In the genomic region with DNA sequence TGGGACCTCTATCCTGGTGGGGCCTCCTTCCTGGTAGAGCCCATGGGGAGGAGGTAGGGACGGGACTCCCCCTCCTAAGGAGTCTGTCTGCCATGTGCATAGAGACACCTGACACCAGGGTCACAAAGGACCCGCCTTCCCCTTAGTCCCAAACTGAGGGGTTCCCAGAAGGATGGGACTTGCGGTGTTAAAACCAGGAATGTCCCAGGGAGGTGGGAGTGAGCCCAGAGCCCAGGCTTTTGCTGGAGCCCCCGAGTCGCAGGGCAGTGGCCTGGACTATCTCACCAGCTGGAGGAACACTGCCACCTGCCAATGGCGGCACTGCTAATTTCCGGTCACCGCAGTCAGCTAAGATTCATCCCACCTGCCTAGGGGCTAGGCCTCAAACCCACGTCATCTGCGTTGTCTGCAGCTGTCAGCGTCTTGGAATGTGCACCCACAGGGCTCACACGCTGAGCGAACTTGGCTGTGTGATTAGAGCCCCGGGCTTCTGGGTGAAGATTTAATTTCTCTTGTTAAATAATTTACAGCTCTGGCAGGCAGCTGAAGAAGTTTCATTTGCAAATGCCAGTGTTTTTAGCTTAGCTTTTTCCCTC, we compare ENCODE assay signal across 13 cellular contexts. TPM values are rescaled to one million over a fixed set of nuclear protein-coding genes. Genes with fewer than 3 reads are reported as not detected.
DNase-seq lines count a peak whose midpoint lies in the region; ATAC-seq, FAIRE-seq and TF ChIP-seq lines count a peak whose summit lies in the region.
"Had no signal": no experiment of that assay in that cellular context is flagged by ENCODE, and none has a peak within 500 bp of the region (broad histone marks: within the 10 kb centered on the region; RNA-seq: fewer than 3 reads in every experiment).

No MANE protein-coding gene starts in this region.

- intact Hi-C loops in pancreas (cut with DNase I), result no loop called here

- H3K9ac ChIP-seq in fibroblast of lung (ENCODE audit: insufficient read depth, low read length), result no peak overlapping the region

- FAIRE-seq in pancreas (lab: Jason Lieb, UNC), result no peak

- 67 to 70% methylated on average over 14 of the region's 14 CpGs for WGBS in pancreas, 2 donors

- H2AFZ ChIP-seq in fibroblast of lung (ENCODE audit: low read length), result no peak overlapping the region

- ATAC-seq in pancreas (peak; percentile 48 to 61 (median 54)), HG03025 (IDR thresholded peaks at IDR 0.05; ENCODE audit: low FRiP score, unreplicated experiment) (no peak)
- ATAC-seq: activated CD4-positive, alpha-beta T cell treated with anti-CD3 and anti-CD28 coated beads for 36 hours; SK-N-SH treated with all-trans-retinoic acid at 6 μM for 48 hours; stimulated activated naive CD8-positive, alpha-beta T cell treated with anti-CD3 and anti-CD28 coated beads, Interleukin-15, amount 100 ng/mL, for 72 hours had no signal

- H3K79me2 ChIP-seq in fibroblast of lung (ENCODE audit: control insufficient read depth, insufficient read depth, low read length), result no peaks in the 10 kb centered on the region

- TF ChIP-seq CTCF in fibroblast of lung (conservative IDR thresholded peaks at IDR 0.05 in 1 of 2, IDR thresholded peaks at IDR 0.05 in 1 of 2; ENCODE audit: low read depth in 1 of 2, low read length in 2 of 2), result no peak
- TF ChIP-seq CTCF in pancreas (IDR thresholded peaks at IDR 0.05), result no peak

- H4K20me1 ChIP-seq in fibroblast of lung (ENCODE audit: control insufficient read depth, extremely low read depth, insufficient read depth, low read length), result no peaks in the 10 kb centered on the region

- no peaks in the 10 kb centered on the region for H3K4me1 ChIP-seq in fibroblast of lung (ENCODE audit: control insufficient read depth, extremely low read depth, insufficient read depth, low read length)
- no peaks in the 10 kb centered on the region for H3K4me1 ChIP-seq in pancreas

- no peak overlapping the region for H3K4me3 ChIP-seq in fibroblast of lung (replicated peaks in 1 of 4; ENCODE audit: control extremely low read depth in 1 of 4, insufficient read depth in 1 of 4, low read depth in 3 of 4, low read length in 4 of 4)
- no peak overlapping the region for H3K4me3 ChIP-seq in pancreas

- H3K27ac ChIP-seq in fibroblast of lung (ENCODE audit: insufficient read depth, low read length) (no peak overlapping the region), pancreas (peak overlapping the region in 3 of 4 donors; percentile 42 to 60 (median 45))

- H3K4me2 ChIP-seq in fibroblast of lung (ENCODE audit: extremely low read depth, insufficient read depth, low read length), result no peak overlapping the region

- no peaks in the 10 kb centered on the region for H3K27me3 ChIP-seq in fibroblast of lung (ENCODE audit: control insufficient read depth, insufficient read depth, low read length)
- no peaks in the 10 kb centered on the region for H3K27me3 ChIP-seq in pancreas

- H3K36me3 ChIP-seq in fibroblast of lung (ENCODE audit: control insufficient read depth, insufficient read depth, low read length) (no peaks in the 10 kb centered on the region), pancreas (no peaks in the 10 kb centered on the region)

- H3K9me3 ChIP-seq in fibroblast of lung (ENCODE audit: control insufficient read depth, insufficient read depth, low read depth, low read length) (no peaks in the 10 kb centered on the region), pancreas (no peaks in the 10 kb centered on the region)

- peak; percentile 84 for DNase-seq in ELR (ENCODE audit: low read depth)
- peak; percentile 43 to 78 for DNase-seq in SHP77 (lab: John Stamatoyannopoulos, UW)
- DNase-seq in fibroblast of lung (ENCODE audit: low read depth in 2 of 2), result peak; percentile 28 to 72
- no peak for DNase-seq in pancreas
- DNase-seq in NCI-H82 (lab: John Stamatoyannopoulos, UW), result no peak
- DNase-seq in NCI-H1417 (lab: John Stamatoyannopoulos, UW), result no peak
- DNase-seq in stimulated activated CD4-positive, alpha-beta T cell treated with anti-CD3 and anti-CD28 coated beads, Interleukin-4, amount 100 ng/mL, for 1 hour, result no peak
- DNase-seq: activated CD4-positive, alpha-beta T cell treated with anti-CD3 and anti-CD28 coated beads for 36 hours; NCI-H446; stimulated activated CD4-positive, alpha-beta T cell treated with anti-CD3 and anti-CD28 coated beads, Interleukin-2, amount 100 ng/mL, for 48 hours; stimulated activated naive CD8-positive, alpha-beta T cell treated with anti-CD3 and anti-CD28 coated beads, Interleukin-15, amount 100 ng/mL, for 72 hours had no signal

RNA-seq across cellular contexts. Expression of gene ATP11A, which starts 31.9 kb away (rescaled TPM):
- total RNA-seq in fibroblast of lung, result 4.6 and 7.8 TPM in 2 replicates
- polyA plus RNA-seq in fibroblast of lung, result 2.3 and 3.9 TPM in 2 replicates
- polyA plus RNA-seq in fibroblast of lung (2012), result 7.1 and 8.7 TPM in 2 replicates
- 54.2 and 58.2 TPM in 2 replicates for polyA minus RNA-seq in fibroblast of lung (ENCODE audit: low replicate concordance)
- total RNA-seq in pancreas, result 10 to 100 TPM; 23.1 to 51.0 (median 33.6) TPM
- 10 to 100 TPM in 1 of 2 donors, 1 to 10 TPM in 1; 9.3 to 18.7 TPM for polyA plus RNA-seq in pancreas

Comparison
In these comparisons a context has a peak if more than half of its experiments do, and no peak if none do; other contexts are left out.
1. DNase-seq: peak in ELR (single experiment), SHP77 (2 of 2) and fibroblast of lung (2 of 2); none in pancreas (0 of 6), NCI-H82 (single experiment), NCI-H1417 (0 of 3) and stimulated activated CD4-positive, alpha-beta T cell treated with anti-CD3 and anti-CD28 coated beads, Interleukin-4, amount 100 ng/mL, for 1 hour (single experiment).